Comparison of ENCODE assay signal across 8 cellular contexts in the genomic region with DNA sequence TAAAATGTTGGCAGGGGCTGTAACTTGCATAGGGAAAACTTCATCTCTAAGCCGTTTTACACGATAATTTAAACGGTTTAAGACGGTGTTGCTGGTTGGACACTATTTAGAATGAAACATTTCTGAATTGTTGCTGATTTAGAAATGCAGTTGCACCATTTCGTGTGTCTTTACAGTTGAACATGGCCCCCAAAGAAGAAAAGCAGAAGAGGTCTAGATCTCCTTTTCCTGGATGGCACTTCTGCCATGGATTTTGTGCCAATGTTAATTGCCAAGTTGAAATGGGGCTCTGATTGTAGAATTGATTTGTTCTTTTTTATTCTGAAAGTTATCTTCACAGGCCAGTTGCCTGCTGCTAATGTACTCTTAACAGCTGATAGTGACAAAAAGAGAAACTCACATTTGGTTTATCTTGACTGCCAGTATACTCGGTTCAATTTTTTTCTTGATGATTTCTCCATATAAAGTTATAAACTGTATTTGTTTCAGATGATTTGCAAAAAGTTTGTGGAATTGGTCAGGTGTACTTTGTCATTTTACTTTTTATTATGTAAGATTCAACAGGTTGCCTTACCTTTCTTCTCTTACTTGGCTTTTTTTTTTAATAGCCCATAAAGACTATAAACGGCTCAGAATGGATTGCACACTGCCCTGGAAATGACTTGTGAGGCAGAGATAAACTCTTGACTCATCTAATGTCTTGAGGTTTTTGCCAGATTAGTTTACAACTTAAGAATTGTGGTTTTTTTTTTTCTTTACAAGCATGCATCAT. TPM values are rescaled to one million over a fixed set of nuclear protein-coding genes. Genes with fewer than 3 reads are reported as not detected.
DNase-seq lines count a peak whose midpoint lies in the region; ATAC-seq, FAIRE-seq and TF ChIP-seq lines count a peak whose summit lies in the region.

No MANE protein-coding gene starts in this region.

- H3K56ac ChIP-seq in H1 (replicated peaks; ENCODE audit: insufficient read length, low read depth, low read length): no peak overlapping the region

- peaks cover 0 to 32% of the 10 kb centered on the region in 2 experiments; a peak in 2 of 4 replicates for H3K79me2 ChIP-seq in H1 (ENCODE audit: control insufficient read depth in 1 of 2, insufficient read depth in 2 of 2, low read length in 2 of 2)

- TF ChIP-seq CTCF in AG04450 (IDR thresholded peaks at IDR 0.05; ENCODE audit: low read depth, low read length) (no peak), H1 (IDR thresholded peaks at IDR 0.05; ENCODE audit: control extremely low read depth in 1 of 3, insufficient read depth in 1 of 3, low read depth in 1 of 3, low read length in 3 of 3) (no peak), natural killer cell (IDR thresholded peaks at IDR 0.05) (no peak)

- no peak overlapping the region for H2BK20ac ChIP-seq in H1 (ENCODE audit: low read length)

- ATAC-seq in natural killer cell (peak in 2 of 3 donors; percentile 30 to 35), HG03175 (IDR thresholded peaks at IDR 0.05; ENCODE audit: unreplicated experiment) (no peak)

- no peaks in the 10 kb centered on the region for H3K9me3 Mint-ChIP-seq in natural killer cell

- H3K18ac ChIP-seq in H1 (ENCODE audit: extremely low read depth, low read length): no peak overlapping the region

- H4K8ac ChIP-seq in H1 (ENCODE audit: extremely low read depth, insufficient read depth, low read length): no peak overlapping the region

- H3K23me2 ChIP-seq in H1 (ENCODE audit: low read depth, low read length): peaks cover 5% of the 10 kb centered on the region; the same call in 1 of the 2 replicates

- H3K36me3 Mint-ChIP-seq in natural killer cell: no peaks in the 10 kb centered on the region

- H3K36me3 ChIP-seq in H1 (ENCODE audit: control insufficient read depth in 2 of 4, insufficient read depth in 4 of 4, low read length in 3 of 4): no peaks in the 10 kb centered on the region

- no peak overlapping the region for H4K91ac ChIP-seq in H1 (replicated peaks; ENCODE audit: insufficient read length, low read length)

- H3K4me1 ChIP-seq in H1 (replicated peaks in 1 of 4; ENCODE audit: control insufficient read depth in 3 of 4, insufficient read depth in 4 of 4, low read length in 3 of 4): peaks cover 0 to 3% (median 1%) of the 10 kb centered on the region in 4 experiments; a peak in 2 of 7 replicates

- peaks cover 2 to 3% of the 10 kb centered on the region in 2 experiments for H4K20me1 ChIP-seq in H1 (replicated peaks in 1 of 2; ENCODE audit: control insufficient read depth in 1 of 2, insufficient read depth in 2 of 2, low read length in 2 of 2)

- CTCF ChIA-PET in AG04450 (lab: Charles Lee) (interaction anchor here (0.5 to 1.2 kb wide), 5 partner anchors 58 to 233 kb away, joined by 3 to 7 read pairs (median 4); no protein-coding TSS in a partner anchor), H1 (lab: Charles Lee; ENCODE audit: partially characterized antibody) (interaction anchor here (0.6 to 3.2 kb wide), 4 partner anchors 49 to 237 kb away, joined by 3 to 23 read pairs (median 6); no protein-coding TSS in a partner anchor)

- no peak overlapping the region for H2BK15ac ChIP-seq in H1 (ENCODE audit: low read length)

- no peak overlapping the region for H3K14ac ChIP-seq in H1 (ENCODE audit: insufficient read length)

- peak overlapping the region; percentile 92 for H3K4me3 Mint-ChIP-seq in natural killer cell

- no peak overlapping the region for H2BK5ac ChIP-seq in H1 (ENCODE audit: low read depth, low read length)

- no peaks in the 10 kb centered on the region for H3K27me3 Mint-ChIP-seq in natural killer cell (ENCODE audit: low read depth in 2 of 2)

- H3K4ac ChIP-seq in H1 (replicated peaks; ENCODE audit: insufficient read length, low read depth, low read length): no peak overlapping the region

- peaks cover 21 to 25% of the 10 kb centered on the region in 2 donors for H3K4me1 Mint-ChIP-seq in natural killer cell

- peak overlapping the region; percentile 71 to 73 for H3K4me2 ChIP-seq in H1 (ENCODE audit: insufficient read depth in 1 of 2, low read depth in 2 of 2, low read length in 2 of 2)

- H3K27me3 ChIP-seq in AG04450 (ENCODE audit: control insufficient read depth, insufficient read depth, low read length): no peaks in the 10 kb centered on the region
- peaks cover 0 to 2% (median 0%) of the 10 kb centered on the region in 4 experiments; a peak in 1 of 7 replicates for H3K27me3 ChIP-seq in H1 (replicated peaks in 1 of 4; ENCODE audit: control insufficient read depth in 3 of 4, extremely low read depth in 1 of 4, insufficient read depth in 3 of 4, low read length in 3 of 4)

- H3K23ac ChIP-seq in H1 (ENCODE audit: insufficient read length): no peak overlapping the region

- 51% methylated on average over 7 of the region's 7 CpGs; no CpG with 5 or more reads in 1 of the 2 experiments for WGBS in H1 (ENCODE audit: extremely low coverage in 1 of 2, insufficient coverage in 1 of 2, insufficient read length in 1 of 2, insufficient replicate concordance in 2 of 2, low coverage in 1 of 2, low lambda C conversion rate in 2 of 2, missing lambda C conversion rate in 1 of 2), 2 experiments

- H3K9me3 ChIP-seq in AG04450 (ENCODE audit: control insufficient read depth, insufficient read depth, low read length): no peaks in the 10 kb centered on the region
- no peaks in the 10 kb centered on the region for H3K9me3 ChIP-seq in H1 (ENCODE audit: insufficient read depth in 2 of 2, low read depth in 1 of 2, low read length in 1 of 2)

- H3K4me3 ChIP-seq in AG04450 (ENCODE audit: low read depth, low read length) (peak overlapping the region; percentile 90), H1 (ENCODE audit: extremely low read depth in 1 of 4, insufficient read depth in 2 of 4, low read depth in 3 of 4, low read length in 4 of 4) (peak overlapping the region; percentile 70 to 91 (median 82))

- FAIRE-seq in GM19239 (lab: Jason Lieb, UNC) (peak; percentile 23), H1 (lab: Jason Lieb, UNC) (no peak)

- TF ChIP-seq POLR2A in H1 (IDR thresholded peaks at IDR 0.05; ENCODE audit: control extremely low read depth in 1 of 2, low read depth in 2 of 2, low read length in 2 of 2): no peak

- POLR2A ChIA-PET in AG04450 (lab: Yijun Ruan, JAX) (interaction anchor here (0.9 kb wide), 1 partner anchor 546 kb away, joined by 3 read pairs; the partner anchor contains the start of gene TASOR), H1 (lab: Charles Lee; ENCODE audit: partially characterized antibody) (interaction anchor here (1.0 to 1.6 kb wide), 3 partner anchors 9 to 51 kb away, joined by 3 read pairs; no protein-coding TSS in a partner anchor)

- no peaks in the 10 kb centered on the region for H3K79me1 ChIP-seq in H1 (ENCODE audit: low read depth, low read length)

- H3K27ac ChIP-seq in AG04450 (ENCODE audit: low read depth, low read length): no peak overlapping the region
- H3K27ac ChIP-seq in H1 (ENCODE audit: low read depth, low read length): no peak overlapping the region

- no peak overlapping the region for H4K5ac ChIP-seq in H1 (ENCODE audit: insufficient read length, low read depth, low read length)

- H2AFZ ChIP-seq in H1 (ENCODE audit: low read length): no peak overlapping the region

- no peak overlapping the region for H2AK5ac ChIP-seq in H1 (ENCODE audit: low read depth, low read length)

- peak overlapping the region; percentile 75 to 85 for H3K27ac Mint-ChIP-seq in natural killer cell

- H3K9ac ChIP-seq in H1 (replicated peaks in 1 of 4; ENCODE audit: extremely low read depth in 1 of 4, low read depth in 3 of 4, low read length in 3 of 4): no peak overlapping the region

- intact Hi-C loops in natural killer cell (cut with micrococcal nuclease): loop anchor here (2.0 to 5.0 kb wide), 3 partner anchors 368 to 532 kb away; partner anchors contain the start of genes ARF4 and ARHGEF3

- H2BK120ac ChIP-seq in H1 (replicated peaks; ENCODE audit: low read depth, low read length): no peak overlapping the region

- TF ChIP-seq RAD21 in H1 (IDR thresholded peaks at IDR 0.05 in 1 of 2, conservative IDR thresholded peaks at IDR 0.05 in 1 of 2; ENCODE audit: low read depth in 2 of 2, low read length in 2 of 2): no peak

- TF ChIP-seq EP300 in H1 (IDR thresholded peaks at IDR 0.05; ENCODE audit: borderline replicate concordance in 1 of 2, low read depth in 2 of 2, low read length in 2 of 2): no peak

- no peak for DNase-seq in AG04450 (ENCODE audit: low read depth, low spot score)
- DNase-seq in GM19239 (ENCODE audit: insufficient read length, low spot score): no peak
- DNase-seq in SIG-M5 treated with dmso at 0.1 percent for 504 hours (lab: John Stamatoyannopoulos, UW; ENCODE audit: unreplicated experiment): peak; percentile 79
- DNase-seq in H1 (ENCODE audit: low read depth in 1 of 2, low spot score in 2 of 2): no peak
- DNase-seq in natural killer cell: no peak
- no peak for DNase-seq in DMS53 (lab: John Stamatoyannopoulos, UW)
- no peak for DNase-seq in COR-L47 (lab: John Stamatoyannopoulos, UW)

- no peak overlapping the region for H2BK12ac ChIP-seq in H1 (ENCODE audit: low read depth, low read length)

TF ChIP-seq in H1, 55 proteins besides CTCF, POLR2A, EP300 and RAD21 (continues in another document):
- no peak for TF ChIP-seq KDM4A (IDR thresholded peaks at IDR 0.05; ENCODE audit: low read depth, low read length, severe bottlenecking)

RNA-seq across cellular contexts. Expression of gene APPL1, which starts 1.4 kb away (rescaled TPM):
- polyA plus RNA-seq in AG04450 (2011; rRNA removed) (16.9 and 23.5 TPM in 2 replicates), H1 (2011; rRNA removed) (5.9 and 9.4 TPM in 2 replicates)
- 32.0 and 34.8 TPM in 2 replicates for polyA minus RNA-seq in AG04450 (2011; rRNA and poly(A)+ RNA removed)
- 30.7 and 34.4 TPM in 2 replicates for total RNA-seq in H1 (2021; fragmentation: NEBNext Ultra II Directional; extraction: Animal tissue kit (Norgen Biotek cat#: 25700))
- polyA plus RNA-seq in H1 (2011; cell fraction: cytosol; rRNA removed): 9.1 TPM
- polyA plus RNA-seq in H1 (2011; cell fraction: nucleus; rRNA removed): 13.0 TPM
- 9.3 to 22.5 TPM (median 12.6 TPM) in 4 replicates for polyA plus RNA-seq in H1 (2012, experiment 1 of 2)
- polyA plus RNA-seq in H1 (2012, experiment 2 of 2): 0.76 TPM
- 25.9 TPM for polyA plus RNA-seq in H1 (2013, experiment 1 of 2)
- polyA plus RNA-seq in H1 (2013, experiment 2 of 2): 28.4 TPM
- 36.2 and 40.6 TPM in 2 replicates for polyA minus RNA-seq in H1 (2011; rRNA and poly(A)+ RNA removed)
- polyA minus RNA-seq in H1 (2011; cell fraction: cytosol; rRNA and poly(A)+ RNA removed): 24.8 TPM
- 68.4 TPM for polyA minus RNA-seq in H1 (2011; cell fraction: nucleus; rRNA and poly(A)+ RNA removed)
- total RNA-seq in natural killer cell: 10 to 100 TPM; 29.6 to 40.8 (median 38.2) TPM

RNA-seq across cellular contexts. Expression of gene HESX1, which starts 29.1 kb away (rescaled TPM):
- polyA plus RNA-seq in AG04450 (2011; rRNA removed): 0.36 and 0.46 TPM in 2 replicates
- not detected in 2 replicates for polyA minus RNA-seq in AG04450 (2011; rRNA and poly(A)+ RNA removed)
- total RNA-seq in H1 (2021; fragmentation: NEBNext Ultra II Directional; extraction: Animal tissue kit (Norgen Biotek cat#: 25700)): 9.0 and 12.0 TPM in 2 replicates
- 5.5 and 7.1 TPM in 2 replicates for polyA plus RNA-seq in H1 (2011; rRNA removed)
- polyA plus RNA-seq in H1 (2011; cell fraction: cytosol; rRNA removed): 7.9 TPM
- 3.4 TPM for polyA plus RNA-seq in H1 (2011; cell fraction: nucleus; rRNA removed)
- 5.3 to 12.9 TPM (median 5.7 TPM) in 4 replicates for polyA plus RNA-seq in H1 (2012, experiment 1 of 2)
- 2.7 TPM for polyA plus RNA-seq in H1 (2012, experiment 2 of 2)
- 7.4 TPM for polyA plus RNA-seq in H1 (2013, experiment 1 of 2)
- 7.3 TPM for polyA plus RNA-seq in H1 (2013, experiment 2 of 2)
- polyA minus RNA-seq in H1 (2011; rRNA and poly(A)+ RNA removed): 3.6 and 3.9 TPM in 2 replicates
- 3.0 TPM for polyA minus RNA-seq in H1 (2011; cell fraction: cytosol; rRNA and poly(A)+ RNA removed)
- polyA minus RNA-seq in H1 (2011; cell fraction: nucleus; rRNA and poly(A)+ RNA removed): 4.4 TPM
- under 1 TPM in 2 of 3 donors, not detected in 1; 0.49 to 0.55 TPM for total RNA-seq in natural killer cell
